In genomic region chr14:68627050-68627867, GRCh38 we compare ENCODE assay signal across 8 cellular contexts.
DNase-seq lines count a peak whose midpoint lies in the region; ATAC-seq and TF ChIP-seq lines count a peak whose summit lies in the region.

No MANE protein-coding gene starts in this region.

- no peaks in the 10 kb centered on the region for H3K27me3 ChIP-seq in MG63

- no peak overlapping the region for H3K4me3 ChIP-seq in HFF-Myc (replicated peaks; ENCODE audit: low read depth, low read length)
- H3K4me3 ChIP-seq in astrocyte of the cerebellum (ENCODE audit: low read depth, low read length), result no peak overlapping the region
- no peak overlapping the region for H3K4me3 ChIP-seq in retinal pigment epithelial cell (ENCODE audit: low read length)
- H3K4me3 ChIP-seq in MG63, result no peak overlapping the region

- in situ Hi-C loops in astrocyte of the cerebellum (cut with HindIII; ENCODE audit: low sequenced_read_pairs), result no loop called here

- DNase-seq in HFF-Myc (ENCODE audit: extremely low read depth, low read depth) (peak; percentile 16), astrocyte of the cerebellum (ENCODE audit: low read depth) (peak; percentile 39), islet precursor cell (peak; percentile 47), retinal pigment epithelial cell (ENCODE audit: low read depth) (peak; percentile 59), CD1c-positive myeloid dendritic cell (ENCODE audit: extremely low spot score) (no peak), MG63 (no peak), NCI-H345 treated with DMSO at 0.1 percent for 48 hours (lab: John Stamatoyannopoulos, UW; ENCODE audit: unreplicated experiment) (no peak)

- no peak for ATAC-seq in GM19455 (IDR thresholded peaks at IDR 0.05; ENCODE audit: unreplicated experiment)

- no peaks in the 10 kb centered on the region for H3K9me3 ChIP-seq in MG63

- TF ChIP-seq CTCF in HFF-Myc (IDR thresholded peaks at IDR 0.05; ENCODE audit: low read depth, low read length, missing control alignments), result no peak
- TF ChIP-seq CTCF in astrocyte of the cerebellum (IDR thresholded peaks at IDR 0.05; ENCODE audit: low read depth, low read length, missing control alignments), result no peak
- TF ChIP-seq CTCF in retinal pigment epithelial cell (conservative IDR thresholded peaks at IDR 0.05; ENCODE audit: low read depth, low read length), result no peak

- H3K36me3 ChIP-seq in MG63, result no peaks in the 10 kb centered on the region

Comparison
In these comparisons a context has a peak if more than half of its experiments do, and no peak if none do; other contexts are left out.
1. DNase-seq: peak in HFF-Myc (single experiment), astrocyte of the cerebellum (single experiment), islet precursor cell (single experiment) and retinal pigment epithelial cell (single experiment); none in CD1c-positive myeloid dendritic cell (single experiment), MG63 (single experiment) and NCI-H345 treated with DMSO at 0.1 percent for 48 hours (single experiment).